In genomic region chr5:2137444-2138050, GRCh38 we compare ENCODE assay signal across 19 cellular contexts.
DNase-seq lines count a peak whose midpoint lies in the region; ATAC-seq and TF ChIP-seq lines count a peak whose summit lies in the region.
"Had no signal": no experiment of that assay in that cellular context is flagged by ENCODE, and none has a peak within 500 bp of the region (broad histone marks: within the 10 kb centered on the region; RNA-seq: fewer than 3 reads in every experiment).

No MANE protein-coding gene starts in this region.

- peaks cover 2 to 7% of the 10 kb centered on the region in 2 donors for H3K27me3 Mint-ChIP-seq in natural killer cell treated with Interleukin-12 subunit alpha and Interleukin-12 subunit beta and Interleukin-15 and Interleukin-18, amount 100 ng/mL, for 72 hours
- H3K27me3 Mint-ChIP-seq in natural killer cell (ENCODE audit: low read depth in 2 of 2): peaks cover 0 to 8% of the 10 kb centered on the region in 2 donors

- H3K4me2 ChIP-seq in neuronal stem cell (ENCODE audit: insufficient read depth, low read length, poor library complexity, severe bottlenecking): no peak overlapping the region

- H3K27ac Mint-ChIP-seq in natural killer cell treated with Interleukin-12 subunit alpha and Interleukin-12 subunit beta and Interleukin-15 and Interleukin-18, amount 100 ng/mL, for 72 hours: no peak overlapping the region
- no peak overlapping the region for H3K27ac Mint-ChIP-seq in natural killer cell
- H3K27ac Mint-ChIP-seq: CD4-positive, alpha-beta memory T cell had no signal

- H3K4me1 ChIP-seq in neuronal stem cell (ENCODE audit: control insufficient read depth in 2 of 2, insufficient read depth in 1 of 2, low read depth in 1 of 2, low read length in 2 of 2): peaks cover 3 to 12% of the 10 kb centered on the region in 2 donors
- H3K4me1 ChIP-seq in spleen: peaks cover 0 to 12% (median 0%) of the 10 kb centered on the region in 6 donors
- H3K4me1 ChIP-seq: BE2C had no signal

- no peak overlapping the region for H4K8ac ChIP-seq in neuronal stem cell (ENCODE audit: low read depth, low read length)

- H3K14ac ChIP-seq in neuronal stem cell (ENCODE audit: low read length): no peak overlapping the region

- no peak overlapping the region for H3K27ac ChIP-seq in coronary artery
- H3K27ac ChIP-seq in neuronal stem cell (replicated peaks; ENCODE audit: low read length): no peak overlapping the region
- no peak overlapping the region for H3K27ac ChIP-seq in spleen
- H3K27ac ChIP-seq: BLaER1 treated with 17β-estradiol and CSF1 and Interleukin-3, amounts not matched to agents 10 nM and 100 nM had no signal

- H3K9ac ChIP-seq in neuronal stem cell (ENCODE audit: low read depth, low read length, poor library complexity): no peak overlapping the region
- H3K9ac ChIP-seq: BLaER1 treated with 17β-estradiol and CSF1 and Interleukin-3, amounts not matched to agents 10 nM and 100 nM had no signal

- peak overlapping the region; percentile 18 for H2AK5ac ChIP-seq in neuronal stem cell (ENCODE audit: low read depth, low read length)

- H2BK12ac ChIP-seq in neuronal stem cell (ENCODE audit: low read length): no peak overlapping the region

- H2BK15ac ChIP-seq in neuronal stem cell (ENCODE audit: low read length): no peak overlapping the region

- H3K4ac ChIP-seq in neuronal stem cell (ENCODE audit: low read length): no peak overlapping the region

- H2BK120ac ChIP-seq in neuronal stem cell (ENCODE audit: low read depth, low read length): no peak overlapping the region

- peak overlapping the region; percentile 25 for H3K18ac ChIP-seq in neuronal stem cell (ENCODE audit: low read length)

- H3K36me3 ChIP-seq in neuronal stem cell (replicated peaks in 1 of 2; ENCODE audit: control insufficient read depth in 2 of 2, insufficient read depth in 2 of 2, low read length in 2 of 2) (no peaks in the 10 kb centered on the region), spleen (no peaks in the 10 kb centered on the region)
- H3K36me3 ChIP-seq: BE2C; BLaER1 treated with 17β-estradiol and CSF1 and Interleukin-3, amounts not matched to agents 10 nM and 100 nM had no signal

- H3K9me3 ChIP-seq in neuronal stem cell (replicated peaks in 1 of 2; ENCODE audit: control insufficient read depth in 2 of 2, insufficient read depth in 1 of 2, low read depth in 1 of 2, low read length in 2 of 2) (peaks cover 0 to 2% of the 10 kb centered on the region in 2 donors), spleen (no peaks in the 10 kb centered on the region)
- H3K9me3 ChIP-seq: BE2C; BLaER1 treated with 17β-estradiol and CSF1 and Interleukin-3, amounts not matched to agents 10 nM and 100 nM had no signal

- H2AFZ ChIP-seq in neuronal stem cell (ENCODE audit: low read length): no peak overlapping the region

- no peaks in the 10 kb centered on the region for H3K79me1 ChIP-seq in neuronal stem cell (ENCODE audit: low read depth, low read length)

- ATAC-seq in natural killer cell treated with Interleukin-12 subunit alpha and Interleukin-12 subunit beta and Interleukin-15 and Interleukin-18, amount 100 ng/mL, for 72 hours: peak in 1 of 2 donors; percentile 17
- ATAC-seq in natural killer cell (no peak), HG03280 (IDR thresholded peaks at IDR 0.05; ENCODE audit: unreplicated experiment) (no peak)
- ATAC-seq: HCT116 had no signal

- no peak overlapping the region for H4K91ac ChIP-seq in neuronal stem cell (ENCODE audit: low read depth, low read length, poor library complexity)

- H3K4me3 Mint-ChIP-seq in natural killer cell treated with Interleukin-12 subunit alpha and Interleukin-12 subunit beta and Interleukin-15 and Interleukin-18, amount 100 ng/mL, for 72 hours: no peak overlapping the region
- no peak overlapping the region for H3K4me3 Mint-ChIP-seq in natural killer cell
- H3K4me3 Mint-ChIP-seq: CD4-positive, alpha-beta memory T cell had no signal

- no peaks in the 10 kb centered on the region for H3K36me3 Mint-ChIP-seq in natural killer cell treated with Interleukin-12 subunit alpha and Interleukin-12 subunit beta and Interleukin-15 and Interleukin-18, amount 100 ng/mL, for 72 hours
- H3K36me3 Mint-ChIP-seq in natural killer cell: no peaks in the 10 kb centered on the region
- H3K36me3 Mint-ChIP-seq: CD4-positive, alpha-beta memory T cell had no signal

- TF ChIP-seq CTCF in natural killer cell (IDR thresholded peaks at IDR 0.05) (no peak), coronary artery (IDR thresholded peaks at IDR 0.05) (no peak), spleen (IDR thresholded peaks at IDR 0.05 in 8 of 11, conservative IDR thresholded peaks at IDR 0.05 in 3 of 11) (no peak)

- peak; percentile 54 for DNase-seq in natural killer cell treated with Interleukin-12 subunit alpha and Interleukin-12 subunit beta and Interleukin-15 and Interleukin-18, amount 100 ng/mL, for 72 hours (ENCODE audit: low spot score)
- DNase-seq in natural killer cell: no peak
- peak; percentile 62 for DNase-seq in coronary artery (ENCODE audit: low spot score)
- no peak for DNase-seq in neuronal stem cell (ENCODE audit: low spot score)
- DNase-seq in spleen: peak; percentile 57
- no peak for DNase-seq in NCI-H774 (lab: John Stamatoyannopoulos, UW)
- DNase-seq in Ammon's horn (ENCODE audit: low spot score): no peak
- DNase-seq: BE2C; Calu3; CD4-positive, alpha-beta memory T cell; COR-L47; DMS53; DMS79 treated with DMSO at 0.1 percent for 48 hours; GF-D8; GOT3; H7 had no signal

- no peaks in the 10 kb centered on the region for H3K9me3 Mint-ChIP-seq in natural killer cell treated with Interleukin-12 subunit alpha and Interleukin-12 subunit beta and Interleukin-15 and Interleukin-18, amount 100 ng/mL, for 72 hours
- no peaks in the 10 kb centered on the region for H3K9me3 Mint-ChIP-seq in natural killer cell
- H3K9me3 Mint-ChIP-seq: CD4-positive, alpha-beta memory T cell had no signal

- WGBS in neuronal stem cell (ENCODE audit: extremely low coverage in 2 of 2, insufficient read length in 2 of 2, insufficient replicate concordance in 1 of 2), 2 donors: no CpG with 5 or more reads among the region's 21 CpGs
- WGBS in spleen, 5 donors: 91 to 95% (median 94%) methylated on average over 19 to 21 of the region's 21 CpGs

- H3K23ac ChIP-seq in neuronal stem cell (ENCODE audit: low read depth, low read length, poor library complexity): no peak overlapping the region

- no peaks in the 10 kb centered on the region for H3K4me1 Mint-ChIP-seq in natural killer cell treated with Interleukin-12 subunit alpha and Interleukin-12 subunit beta and Interleukin-15 and Interleukin-18, amount 100 ng/mL, for 72 hours (ENCODE audit: low read depth in 2 of 2)
- H3K4me1 Mint-ChIP-seq in natural killer cell: no peaks in the 10 kb centered on the region
- H3K4me1 Mint-ChIP-seq: CD4-positive, alpha-beta memory T cell had no signal

- TF ChIP-seq POLR2A in spleen (IDR thresholded peaks at IDR 0.05): no peak

- H3K27me3 ChIP-seq in neuronal stem cell (ENCODE audit: control insufficient read depth in 3 of 3, insufficient read depth in 3 of 3, low read depth in 1 of 3, low read length in 3 of 3) (no peaks in the 10 kb centered on the region), spleen (replicated peaks in 1 of 7) (peaks cover 0 to 24% (median 0%) of the 10 kb centered on the region in 7 donors)
- H3K27me3 ChIP-seq: BE2C; BLaER1 treated with 17β-estradiol and CSF1 and Interleukin-3, amounts not matched to agents 10 nM and 100 nM had no signal

- H3K4me3 ChIP-seq in coronary artery: no peak overlapping the region
- H3K4me3 ChIP-seq in neuronal stem cell (ENCODE audit: low read length in 2 of 2): no peak overlapping the region
- no peak overlapping the region for H3K4me3 ChIP-seq in spleen
- H3K4me3 ChIP-seq: BLaER1 treated with 17β-estradiol and CSF1 and Interleukin-3, amounts not matched to agents 10 nM and 100 nM had no signal

- H2BK5ac ChIP-seq in neuronal stem cell (ENCODE audit: low read length): no peak overlapping the region

- intact Hi-C loops in natural killer cell (cut with micrococcal nuclease): no loop called here
- intact Hi-C loops in spleen (cut with DNase I; ENCODE audit: low total_unique reads): no loop called here

Comparison
In these comparisons a context has a peak if more than half of its experiments do, and no peak if none do; other contexts are left out.
1. DNase-seq: peak in natural killer cell treated with Interleukin-12 subunit alpha and Interleukin-12 subunit beta and Interleukin-15 and Interleukin-18, amount 100 ng/mL, for 72 hours (single experiment), coronary artery (single experiment) and spleen (single experiment); none in natural killer cell (single experiment), neuronal stem cell (single experiment), NCI-H774 (single experiment) and Ammon's horn (single experiment).